9 cellular contexts compared by ENCODE assay signal in the genomic region with DNA sequence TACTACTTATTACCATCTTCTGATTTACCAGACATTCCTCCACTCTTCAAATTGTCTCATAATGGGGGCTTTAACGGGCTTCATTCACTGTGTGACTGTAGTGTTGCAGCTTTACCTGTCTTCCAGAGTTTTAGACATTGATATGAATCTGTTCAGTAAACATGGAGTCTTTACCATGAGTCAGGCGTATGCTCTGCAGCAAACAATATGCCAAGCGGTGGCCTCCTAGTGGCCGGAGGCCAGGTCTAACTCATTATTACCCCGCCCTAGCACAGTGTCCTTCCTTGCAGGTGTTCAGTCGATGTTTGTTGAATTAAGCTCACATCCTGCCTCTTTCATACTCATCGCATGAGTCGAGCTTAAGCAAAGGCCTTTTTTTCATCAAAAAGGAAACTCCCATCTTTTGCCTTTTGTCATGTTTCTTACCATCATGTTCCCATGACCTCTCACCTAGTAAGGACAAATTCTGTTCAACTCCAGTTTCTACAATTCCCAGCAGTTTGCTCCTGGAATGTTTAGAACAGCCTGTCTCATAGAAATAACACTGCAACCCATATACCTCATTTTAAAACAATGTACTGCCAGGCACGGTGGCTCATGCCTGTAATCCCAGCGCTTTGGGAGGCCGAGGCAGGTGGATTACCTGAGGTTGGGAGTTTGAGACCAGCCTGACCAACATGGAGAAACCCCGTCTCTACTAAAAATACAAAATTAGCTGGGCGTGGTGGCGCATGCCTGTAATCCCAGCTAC. TPM values are rescaled to one million over a fixed set of nuclear protein-coding genes. Genes with fewer than 3 reads are reported as not detected.
DNase-seq lines count a peak whose midpoint lies in the region; ATAC-seq, FAIRE-seq and TF ChIP-seq lines count a peak whose summit lies in the region.
"Had no signal": no experiment of that assay in that cellular context is flagged by ENCODE, and none has a peak within 500 bp of the region (broad histone marks: within the 10 kb centered on the region; RNA-seq: fewer than 3 reads in every experiment).

No MANE protein-coding gene starts in this region.

- TF ChIP-seq POLR2A in H54 (IDR thresholded peaks at IDR 0.05; ENCODE audit: low read depth, low read length) (no peak), Peyer's patch (IDR thresholded peaks at IDR 0.05) (no peak)

- H3K4me1 Mint-ChIP-seq in activated naive CD4-positive, alpha-beta T cell treated with anti-CD3 and anti-CD28 coated beads for 36 hours (ENCODE audit: low read depth): peaks cover 57% of the 10 kb centered on the region

- H3K4me3 ChIP-seq in BLaER1 treated with 17β-estradiol and CSF1 and Interleukin-3, amounts not matched to agents 10 nM and 100 nM: no peak overlapping the region
- H3K4me3 ChIP-seq in Peyer's patch (no peak overlapping the region), right atrium auricular region (no peak overlapping the region)

- H3K4me2 ChIP-seq in BLaER1 treated with 17β-estradiol and CSF1 and Interleukin-3, amounts not matched to agents 10 nM and 100 nM: peak overlapping the region in 6 of 11 experiments; percentile 3 to 61 (median 26); a peak in 5 of 22 replicates

- H3K9ac ChIP-seq in BLaER1 treated with 17β-estradiol and CSF1 and Interleukin-3, amounts not matched to agents 10 nM and 100 nM: no peak overlapping the region; a peak in 1 of 22 replicates

- no peaks in the 10 kb centered on the region for H3K27me3 Mint-ChIP-seq in activated naive CD4-positive, alpha-beta T cell treated with anti-CD3 and anti-CD28 coated beads for 36 hours (ENCODE audit: low read depth)

- H3K4me3 Mint-ChIP-seq in activated naive CD4-positive, alpha-beta T cell treated with anti-CD3 and anti-CD28 coated beads for 36 hours: peak overlapping the region; percentile 4

- H3K27ac Mint-ChIP-seq in activated naive CD4-positive, alpha-beta T cell treated with anti-CD3 and anti-CD28 coated beads for 36 hours: peak overlapping the region; percentile 77

- peak; percentile 79 for FAIRE-seq in H54 (lab: Jason Lieb, UNC)

- intact Hi-C loops in activated naive CD4-positive, alpha-beta T cell treated with anti-CD3 and anti-CD28 coated beads for 36 hours (cut with micrococcal nuclease): loop anchor here (1.0 to 2.0 kb wide), 3 partner anchors 8 to 147 kb away; a partner anchor contains a TSS

- DNase-seq in H54 (ENCODE audit: insufficient read length, low spot score) (peak; percentile 74), Peyer's patch (peak; percentile 57 to 88 (median 79)), right atrium auricular region (ENCODE audit: low spot score) (no peak), cortex of kidney (lab: John Stamatoyannopoulos, UW) (no peak)
- DNase-seq in activated naive CD4-positive, alpha-beta T cell treated with anti-CD3 and anti-CD28 coated beads for 36 hours: peak; percentile 86
- peak; percentile 67 for DNase-seq in stimulated activated CD4-positive, alpha-beta T cell treated with anti-CD3 and anti-CD28 coated beads, Interleukin-4, amount 100 ng/mL, for 1 hour

- H3K27ac ChIP-seq in BLaER1 treated with 17β-estradiol and CSF1 and Interleukin-3, amounts not matched to agents 10 nM and 100 nM: peak overlapping the region in 9 of 11 experiments; percentile 9 to 60 (median 42); a peak in 14 of 22 replicates
- peak overlapping the region; percentile 49 to 94 (median 66) for H3K27ac ChIP-seq in Peyer's patch
- H3K27ac ChIP-seq in right atrium auricular region: peak overlapping the region; percentile 2 to 18
- H3K27ac ChIP-seq: HL-60 had no signal

- CTCF ChIA-PET in activated naive CD4-positive, alpha-beta T cell treated with anti-CD3 and anti-CD28 coated beads for 36 hours (lab: Charles Lee): interaction anchor here (0.7 to 1.8 kb wide), 3 partner anchors 16 to 105 kb away, joined by 4 to 10 read pairs (median 6); no protein-coding TSS in a partner anchor

- peaks cover 9 to 90% (median 40%) of the 10 kb centered on the region in 10 experiments; a peak in 19 of 20 replicates for H3K4me1 ChIP-seq in BLaER1 treated with 17β-estradiol and CSF1 and Interleukin-3, amounts not matched to agents 10 nM and 100 nM
- H3K4me1 ChIP-seq in Peyer's patch: peaks cover 0 to 40% (median 13%) of the 10 kb centered on the region in 4 donors
- H3K4me1 ChIP-seq in right atrium auricular region: peaks cover 0 to 8% of the 10 kb centered on the region in 2 donors

- peak in 4 of 6 experiments; percentile 53 to 85 (median 80) for TF ChIP-seq CTCF in Peyer's patch (IDR thresholded peaks at IDR 0.05)
- TF ChIP-seq CTCF in right atrium auricular region (IDR thresholded peaks at IDR 0.05): peak in 1 of 2 donors; percentile 42

- H3K36me3 ChIP-seq in BLaER1 treated with 17β-estradiol and CSF1 and Interleukin-3, amounts not matched to agents 10 nM and 100 nM: no peaks in the 10 kb centered on the region
- no peaks in the 10 kb centered on the region for H3K36me3 ChIP-seq in Peyer's patch
- no peaks in the 10 kb centered on the region for H3K36me3 ChIP-seq in right atrium auricular region

- no peaks in the 10 kb centered on the region for H3K9me3 Mint-ChIP-seq in activated naive CD4-positive, alpha-beta T cell treated with anti-CD3 and anti-CD28 coated beads for 36 hours

- no peaks in the 10 kb centered on the region for H3K27me3 ChIP-seq in BLaER1 treated with 17β-estradiol and CSF1 and Interleukin-3, amounts not matched to agents 10 nM and 100 nM
- H3K27me3 ChIP-seq in Peyer's patch: no peaks in the 10 kb centered on the region
- no peaks in the 10 kb centered on the region for H3K27me3 ChIP-seq in right atrium auricular region

- no peaks in the 10 kb centered on the region for H3K9me3 ChIP-seq in BLaER1 treated with 17β-estradiol and CSF1 and Interleukin-3, amounts not matched to agents 10 nM and 100 nM (replicated peaks in 1 of 11)
- H3K9me3 ChIP-seq in Peyer's patch (no peaks in the 10 kb centered on the region), right atrium auricular region (no peaks in the 10 kb centered on the region)

- no peak for ATAC-seq in HG03457 (IDR thresholded peaks at IDR 0.05; ENCODE audit: unreplicated experiment)

- H3K36me3 Mint-ChIP-seq in activated naive CD4-positive, alpha-beta T cell treated with anti-CD3 and anti-CD28 coated beads for 36 hours (ENCODE audit: low read depth): no peaks in the 10 kb centered on the region

- H4K20me1 ChIP-seq in BLaER1 treated with 17β-estradiol and CSF1 and Interleukin-3, amounts not matched to agents 10 nM and 100 nM: no peaks in the 10 kb centered on the region

RNA-seq across cellular contexts. Expression of a gene that starts 39.4 kb away (rescaled TPM):
- 10 to 100 TPM in 1 of 4 donors, 1 to 10 TPM in 3; 8.4 to 12.2 (median 9.5) TPM for total RNA-seq in Peyer's patch
- 10 to 100 TPM; 15.2 to 15.4 TPM for total RNA-seq in activated naive CD4-positive, alpha-beta T cell treated with anti-CD3 and anti-CD28 coated beads for 36 hours
- total RNA-seq in right atrium auricular region: 1 to 10 TPM; 6.1 to 8.0 TPM

RNA-seq across cellular contexts. Expression of a gene that starts 39.6 kb away (rescaled TPM):
- total RNA-seq in Peyer's patch: 10 to 100 TPM; 21.5 to 43.0 (median 29.9) TPM
- total RNA-seq in activated naive CD4-positive, alpha-beta T cell treated with anti-CD3 and anti-CD28 coated beads for 36 hours: 10 to 100 TPM; 42.1 to 48.5 TPM
- 10 to 100 TPM; 14.3 to 21.8 TPM for total RNA-seq in right atrium auricular region

Comparison
In these comparisons a context has a peak if more than half of its experiments do, and no peak if none do; other contexts are left out.
1. H3K27ac ChIP-seq: peak in every context shown above with its lines; median percentile 66 in Peyer's patch; 42 in BLaER1 treated with 17β-estradiol and CSF1 and Interleukin-3, amounts not matched to agents 10 nM and 100 nM; 10 in right atrium auricular region.
2. DNase-seq: peak in H54 (single experiment), Peyer's patch (3 of 3), activated naive CD4-positive, alpha-beta T cell treated with anti-CD3 and anti-CD28 coated beads for 36 hours (single experiment) and stimulated activated CD4-positive, alpha-beta T cell treated with anti-CD3 and anti-CD28 coated beads, Interleukin-4, amount 100 ng/mL, for 1 hour (single experiment); none in right atrium auricular region (single experiment) and cortex of kidney (single experiment).